ENCODE assay signal across 23 cellular contexts in the genomic region with DNA sequence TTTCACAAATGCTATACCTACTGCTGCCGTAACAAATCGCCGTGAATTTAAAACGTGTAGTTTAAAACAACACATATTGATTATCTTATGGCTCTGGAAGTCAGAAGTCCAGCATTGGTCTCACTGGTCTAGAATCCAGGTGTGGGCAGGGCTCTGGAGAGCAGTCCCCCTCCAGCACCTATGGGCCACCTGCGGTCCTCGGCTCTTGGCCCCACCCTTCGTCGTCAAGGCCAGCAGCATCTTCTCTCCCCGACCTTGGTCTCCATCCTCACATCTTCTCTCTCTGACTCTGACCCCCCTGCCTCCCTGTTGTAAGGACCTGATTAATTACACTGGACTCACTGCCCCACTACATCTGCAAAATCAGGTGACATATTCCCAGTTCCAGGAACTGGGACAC.
DNase-seq lines count a peak whose midpoint lies in the region; ATAC-seq and TF ChIP-seq lines count a peak whose summit lies in the region.
"Had no signal": no experiment of that assay in that cellular context is flagged by ENCODE, and none has a peak within 500 bp of the region (broad histone marks: within the 10 kb centered on the region; RNA-seq: fewer than 3 reads in every experiment).

No MANE protein-coding gene starts in this region.

- H3K79me2 ChIP-seq in osteoblast (ENCODE audit: insufficient read depth, low read length) (no peaks in the 10 kb centered on the region), GM23338 (replicated peaks; ENCODE audit: insufficient read depth) (no peaks in the 10 kb centered on the region)

- H3K27me3 Mint-ChIP-seq in chondrocyte (ENCODE audit: low read depth): no peaks in the 10 kb centered on the region
- peaks cover 2% of the 10 kb centered on the region for H3K27me3 Mint-ChIP-seq in GM23338 (ENCODE audit: insufficient read depth, low read depth, poor library complexity)

- H3K9me3 Mint-ChIP-seq in chondrocyte (ENCODE audit: low read depth): peaks cover 10% of the 10 kb centered on the region
- peaks cover 4% of the 10 kb centered on the region; the same call in 1 of the 3 replicates for H3K9me3 Mint-ChIP-seq in GM23338

- no peak overlapping the region for H3K4me2 ChIP-seq in osteoblast (ENCODE audit: insufficient read depth, low read length)
- H3K4me2 ChIP-seq in GM23338: no peak overlapping the region
- H3K4me2 ChIP-seq: KMS-11, PC-9 had no signal

- peaks cover 35% of the 10 kb centered on the region for H3K4me1 Mint-ChIP-seq in chondrocyte (ENCODE audit: low read depth)
- 0 out of 3 replicates have a peak, but pooled peaks cover 2% of the 10 kb centered on the region for H3K4me1 Mint-ChIP-seq in GM23338
- H3K4me1 Mint-ChIP-seq: CD4-positive, alpha-beta memory T cell; H9 had no signal

- no peak overlapping the region for H3K4me3 Mint-ChIP-seq in chondrocyte (ENCODE audit: unreplicated experiment)
- H3K4me3 Mint-ChIP-seq in GM23338: no peak overlapping the region
- H3K4me3 Mint-ChIP-seq: CD4-positive, alpha-beta memory T cell; H9 had no signal

- H3K9me3 ChIP-seq in osteoblast (ENCODE audit: low read depth, low read length): peaks cover 5% of the 10 kb centered on the region
- peaks cover 0 to 5% (median 0%) of the 10 kb centered on the region in 3 donors for H3K9me3 ChIP-seq in body of pancreas
- H3K9me3 ChIP-seq: Caco-2 had no signal

- H3K36me3 Mint-ChIP-seq in chondrocyte (ENCODE audit: low read depth) (peaks cover 4% of the 10 kb centered on the region), GM23338 (ENCODE audit: low read depth) (no peaks in the 10 kb centered on the region)
- H3K36me3 Mint-ChIP-seq: CD4-positive, alpha-beta memory T cell had no signal

- WGBS in body of pancreas, 2 donors: 70 to 78% methylated on average over 9 of the region's 9 CpGs

- H3K4me1 ChIP-seq in osteoblast (ENCODE audit: insufficient read depth, low read length): peaks cover 40% of the 10 kb centered on the region
- no peaks in the 10 kb centered on the region for H3K4me1 ChIP-seq in GM23338 (ENCODE audit: insufficient read depth)
- no peaks in the 10 kb centered on the region for H3K4me1 ChIP-seq in body of pancreas
- H3K4me1 ChIP-seq: BE2C, Caco-2 had no signal

- no peaks in the 10 kb centered on the region for H3K9me2 ChIP-seq in GM23338 (ENCODE audit: insufficient read depth)

- H4K20me1 ChIP-seq in osteoblast (ENCODE audit: insufficient read depth, low read length): no peaks in the 10 kb centered on the region
- no peaks in the 10 kb centered on the region for H4K20me1 ChIP-seq in GM23338 (replicated peaks; ENCODE audit: insufficient read depth)

- H3K36me3 ChIP-seq in osteoblast (ENCODE audit: insufficient read depth, low read length): no peaks in the 10 kb centered on the region
- no peaks in the 10 kb centered on the region for H3K36me3 ChIP-seq in GM23338 (ENCODE audit: insufficient read depth)
- H3K36me3 ChIP-seq in body of pancreas (replicated peaks in 1 of 2; ENCODE audit: insufficient read depth in 1 of 2, low read depth in 2 of 2): no peaks in the 10 kb centered on the region
- H3K36me3 ChIP-seq: BE2C had no signal

- H3K27me3 ChIP-seq in osteoblast (ENCODE audit: insufficient read depth, low read length): no peaks in the 10 kb centered on the region
- H3K27me3 ChIP-seq in GM23338 (ENCODE audit: insufficient read depth): no peaks in the 10 kb centered on the region
- H3K27me3 ChIP-seq in body of pancreas: no peaks in the 10 kb centered on the region
- H3K27me3 ChIP-seq: BE2C had no signal

- TF ChIP-seq POLR2A in body of pancreas (IDR thresholded peaks at IDR 0.05): no peak

- intact Hi-C loops in left ventricle myocardium superior (cut with micrococcal nuclease): no loop called here
- intact Hi-C loops in left cardiac atrium (cut with DNase I): no loop called here
- intact Hi-C loops in body of pancreas (cut with DNase I): no loop called here

- H3K27ac ChIP-seq in osteoblast (ENCODE audit: low read depth, low read length) (no peak overlapping the region), GM23338 (ENCODE audit: low read depth) (no peak overlapping the region), body of pancreas (no peak overlapping the region)
- H3K27ac ChIP-seq: KMS-11, PC-9 had no signal

- H2AFZ ChIP-seq in osteoblast (ENCODE audit: low read length): no peak overlapping the region
- no peak overlapping the region for H2AFZ ChIP-seq in GM23338
- H2AFZ ChIP-seq: PC-9 had no signal

- no peaks in the 10 kb centered on the region for H3F3A ChIP-seq in GM23338 (replicated peaks; ENCODE audit: low read depth)

- ATAC-seq in left ventricle myocardium superior (no peak), left cardiac atrium (no peak), GM23338 (no peak), body of pancreas (no peak)

- H3K27ac Mint-ChIP-seq in chondrocyte (ENCODE audit: unreplicated experiment) (peak overlapping the region; percentile 90), GM23338 (no peak overlapping the region)
- H3K27ac Mint-ChIP-seq: CD4-positive, alpha-beta memory T cell had no signal

- DNase-seq in left ventricle myocardium superior (peak; percentile 2), left cardiac atrium (no peak), chondrocyte (ENCODE audit: low spot score) (peak; percentile 57), osteoblast (ENCODE audit: insufficient read length, low spot score, missing footprints) (peak; percentile 23), GM23338 (ENCODE audit: low spot score) (no peak), body of pancreas (no peak), NCI-H446 treated with DMSO at 0.1 percent for 48 hours (lab: John Stamatoyannopoulos, UW) (no peak)
- DNase-seq: BE2C; Caco-2; CD4-positive, alpha-beta memory T cell; DMS 273 treated with DMSO at 0.1 percent for 48 hours; DMS79 treated with DMSO at 0.1 percent for 48 hours; H9; NCI-H1105; NCI-H146; NCI-H2029; NCI-H2227 treated with DMSO at 0.1 percent for 48 hours; NCI-H510A treated with DMSO at 0.1 percent for 48 hours; NCI-H748 treated with DMSO at 0.1 percent for 48 hours; PC-9; RPMI8226; SIG-M5 had no signal

- TF ChIP-seq CTCF in chondrocyte (IDR thresholded peaks at IDR 0.05) (no peak), osteoblast (IDR thresholded peaks at IDR 0.05; ENCODE audit: extremely low read depth, low read depth, low read length) (no peak), GM23338 (conservative IDR thresholded peaks at IDR 0.05; ENCODE audit: low read depth in 2 of 2) (no peak), body of pancreas (IDR thresholded peaks at IDR 0.05) (no peak)

- H3K4me3 ChIP-seq in osteoblast (ENCODE audit: insufficient read depth, low read length) (no peak overlapping the region), GM23338 (no peak overlapping the region), body of pancreas (no peak overlapping the region)
- H3K4me3 ChIP-seq: PC-9 had no signal

TF ChIP-seq in GM23338, 12 proteins besides CTCF, POLR2A, EP300 and RAD21 (continues in another document):
- TF ChIP-seq, protein P1, sequence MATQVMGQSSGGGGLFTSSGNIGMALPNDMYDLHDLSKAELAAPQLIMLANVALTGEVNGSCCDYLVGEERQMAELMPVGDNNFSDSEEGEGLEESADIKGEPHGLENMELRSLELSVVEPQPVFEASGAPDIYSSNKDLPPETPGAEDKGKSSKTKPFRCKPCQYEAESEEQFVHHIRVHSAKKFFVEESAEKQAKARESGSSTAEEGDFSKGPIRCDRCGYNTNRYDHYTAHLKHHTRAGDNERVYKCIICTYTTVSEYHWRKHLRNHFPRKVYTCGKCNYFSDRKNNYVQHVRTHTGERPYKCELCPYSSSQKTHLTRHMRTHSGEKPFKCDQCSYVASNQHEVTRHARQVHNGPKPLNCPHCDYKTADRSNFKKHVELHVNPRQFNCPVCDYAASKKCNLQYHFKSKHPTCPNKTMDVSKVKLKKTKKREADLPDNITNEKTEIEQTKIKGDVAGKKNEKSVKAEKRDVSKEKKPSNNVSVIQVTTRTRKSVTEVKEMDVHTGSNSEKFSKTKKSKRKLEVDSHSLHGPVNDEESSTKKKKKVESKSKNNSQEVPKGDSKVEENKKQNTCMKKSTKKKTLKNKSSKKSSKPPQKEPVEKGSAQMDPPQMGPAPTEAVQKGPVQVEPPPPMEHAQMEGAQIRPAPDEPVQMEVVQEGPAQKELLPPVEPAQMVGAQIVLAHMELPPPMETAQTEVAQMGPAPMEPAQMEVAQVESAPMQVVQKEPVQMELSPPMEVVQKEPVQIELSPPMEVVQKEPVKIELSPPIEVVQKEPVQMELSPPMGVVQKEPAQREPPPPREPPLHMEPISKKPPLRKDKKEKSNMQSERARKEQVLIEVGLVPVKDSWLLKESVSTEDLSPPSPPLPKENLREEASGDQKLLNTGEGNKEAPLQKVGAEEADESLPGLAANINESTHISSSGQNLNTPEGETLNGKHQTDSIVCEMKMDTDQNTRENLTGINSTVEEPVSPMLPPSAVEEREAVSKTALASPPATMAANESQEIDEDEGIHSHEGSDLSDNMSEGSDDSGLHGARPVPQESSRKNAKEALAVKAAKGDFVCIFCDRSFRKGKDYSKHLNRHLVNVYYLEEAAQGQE (IDR thresholded peaks at IDR 0.05; ENCODE audit: unreplicated experiment): no peak
- TF ChIP-seq ZNF114 (CRISPR knock-in tag; IDR thresholded peaks at IDR 0.05): no peak
- TF ChIP-seq ZNF331 (CRISPR knock-in tag; IDR thresholded peaks at IDR 0.05; ENCODE audit: low read depth): no peak
- TF ChIP-seq, protein P2, sequence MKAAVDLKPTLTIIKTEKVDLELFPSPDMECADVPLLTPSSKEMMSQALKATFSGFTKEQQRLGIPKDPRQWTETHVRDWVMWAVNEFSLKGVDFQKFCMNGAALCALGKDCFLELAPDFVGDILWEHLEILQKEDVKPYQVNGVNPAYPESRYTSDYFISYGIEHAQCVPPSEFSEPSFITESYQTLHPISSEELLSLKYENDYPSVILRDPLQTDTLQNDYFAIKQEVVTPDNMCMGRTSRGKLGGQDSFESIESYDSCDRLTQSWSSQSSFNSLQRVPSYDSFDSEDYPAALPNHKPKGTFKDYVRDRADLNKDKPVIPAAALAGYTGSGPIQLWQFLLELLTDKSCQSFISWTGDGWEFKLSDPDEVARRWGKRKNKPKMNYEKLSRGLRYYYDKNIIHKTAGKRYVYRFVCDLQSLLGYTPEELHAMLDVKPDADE (IDR thresholded peaks at IDR 0.05): no peak
- TF ChIP-seq POLR2AphosphoS5 (IDR thresholded peaks at IDR 0.05; ENCODE audit: low read depth): no peak
- TF ChIP-seq STAT1 (IDR thresholded peaks at IDR 0.05; ENCODE audit: unreplicated experiment): no peak
- TF ChIP-seq NANOG (IDR thresholded peaks at IDR 0.05; ENCODE audit: borderline replicate concordance): no peak
- no peak for TF ChIP-seq JUNB (IDR thresholded peaks at IDR 0.05; ENCODE audit: unreplicated experiment)
- TF ChIP-seq EZH2phosphoT487 (IDR thresholded peaks at IDR 0.05; ENCODE audit: unreplicated experiment): no peak

Comparison
In these comparisons a context has a peak if more than half of its experiments do, and no peak if none do; other contexts are left out.
1. DNase-seq: peak in left ventricle myocardium superior (single experiment), chondrocyte (single experiment) and osteoblast (single experiment); none in left cardiac atrium (single experiment), GM23338 (single experiment), body of pancreas (0 of 4) and NCI-H446 treated with DMSO at 0.1 percent for 48 hours (single experiment).